In the genomic region with DNA sequence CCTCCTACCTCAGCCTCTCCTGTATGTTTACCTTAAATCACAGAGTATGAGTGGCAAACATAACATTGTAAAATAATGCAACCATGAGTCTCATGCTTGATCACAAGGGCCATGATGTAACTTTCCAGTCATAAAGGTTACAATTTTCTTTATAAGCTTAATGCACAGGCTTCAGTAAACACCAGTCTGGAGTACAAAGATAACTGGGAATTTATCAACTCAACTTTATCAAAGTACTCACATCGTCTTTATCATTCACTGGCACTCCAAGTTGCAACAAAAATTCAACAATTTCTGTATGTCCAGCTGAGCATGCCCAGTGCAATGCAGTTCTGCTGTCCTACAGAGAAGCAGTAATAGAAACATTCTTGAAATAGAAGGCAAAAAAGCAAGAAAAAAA, we compare ENCODE assay signal across 1 cellular context.
TF ChIP-seq lines count a peak whose summit lies in the region.

No MANE protein-coding gene starts in this region.

TF ChIP-seq in K562, 482 proteins besides CTCF, POLR2A, EP300 and RAD21 (continues in another document):
- peak; percentile 72; the same call in 1 of the 2 replicates for TF ChIP-seq CC2D1A (IDR thresholded peaks at IDR 0.05)
- TF ChIP-seq MIER1 (IDR thresholded peaks at IDR 0.05; ENCODE audit: low read depth): no peak
- TF ChIP-seq ZBTB2 (IDR thresholded peaks at IDR 0.05): 0 out of 2 replicates have a peak, but pooled peaks have one; percentile 21
- peak; percentile 56 for TF ChIP-seq NFIC (IDR thresholded peaks at IDR 0.05)
- peak; percentile 86 for TF ChIP-seq FOXM1 (IDR thresholded peaks at IDR 0.05; ENCODE audit: low read depth)
- no peak for TF ChIP-seq FOXM1 (CRISPR knock-in tag; IDR thresholded peaks at IDR 0.05; ENCODE audit: low read depth)
- peak; percentile 61 for TF ChIP-seq MYC (IDR thresholded peaks at IDR 0.05; ENCODE audit: low read depth, low read length)
- TF ChIP-seq MYC (CRISPR knock-in tag; IDR thresholded peaks at IDR 0.05; ENCODE audit: borderline replicate concordance, low read depth): no peak
- no peak for TF ChIP-seq ELK3 (CRISPR knock-in tag; IDR thresholded peaks at IDR 0.05)
- TF ChIP-seq, protein P1, sequence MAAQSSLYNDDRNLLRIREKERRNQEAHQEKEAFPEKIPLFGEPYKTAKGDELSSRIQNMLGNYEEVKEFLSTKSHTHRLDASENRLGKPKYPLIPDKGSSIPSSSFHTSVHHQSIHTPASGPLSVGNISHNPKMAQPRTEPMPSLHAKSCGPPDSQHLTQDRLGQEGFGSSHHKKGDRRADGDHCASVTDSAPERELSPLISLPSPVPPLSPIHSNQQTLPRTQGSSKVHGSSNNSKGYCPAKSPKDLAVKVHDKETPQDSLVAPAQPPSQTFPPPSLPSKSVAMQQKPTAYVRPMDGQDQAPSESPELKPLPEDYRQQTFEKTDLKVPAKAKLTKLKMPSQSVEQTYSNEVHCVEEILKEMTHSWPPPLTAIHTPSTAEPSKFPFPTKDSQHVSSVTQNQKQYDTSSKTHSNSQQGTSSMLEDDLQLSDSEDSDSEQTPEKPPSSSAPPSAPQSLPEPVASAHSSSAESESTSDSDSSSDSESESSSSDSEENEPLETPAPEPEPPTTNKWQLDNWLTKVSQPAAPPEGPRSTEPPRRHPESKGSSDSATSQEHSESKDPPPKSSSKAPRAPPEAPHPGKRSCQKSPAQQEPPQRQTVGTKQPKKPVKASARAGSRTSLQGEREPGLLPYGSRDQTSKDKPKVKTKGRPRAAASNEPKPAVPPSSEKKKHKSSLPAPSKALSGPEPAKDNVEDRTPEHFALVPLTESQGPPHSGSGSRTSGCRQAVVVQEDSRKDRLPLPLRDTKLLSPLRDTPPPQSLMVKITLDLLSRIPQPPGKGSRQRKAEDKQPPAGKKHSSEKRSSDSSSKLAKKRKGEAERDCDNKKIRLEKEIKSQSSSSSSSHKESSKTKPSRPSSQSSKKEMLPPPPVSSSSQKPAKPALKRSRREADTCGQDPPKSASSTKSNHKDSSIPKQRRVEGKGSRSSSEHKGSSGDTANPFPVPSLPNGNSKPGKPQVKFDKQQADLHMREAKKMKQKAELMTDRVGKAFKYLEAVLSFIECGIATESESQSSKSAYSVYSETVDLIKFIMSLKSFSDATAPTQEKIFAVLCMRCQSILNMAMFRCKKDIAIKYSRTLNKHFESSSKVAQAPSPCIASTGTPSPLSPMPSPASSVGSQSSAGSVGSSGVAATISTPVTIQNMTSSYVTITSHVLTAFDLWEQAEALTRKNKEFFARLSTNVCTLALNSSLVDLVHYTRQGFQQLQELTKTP (IDR thresholded peaks at IDR 0.05; ENCODE audit: low read depth in 1 of 2, partially characterized antibody in 2 of 2): peak in 1 of 2 experiments; percentile 61
- TF ChIP-seq KAT2B (IDR thresholded peaks at IDR 0.05; ENCODE audit: low read depth, low read length): no peak
- peak; percentile 87 for TF ChIP-seq MTA2 (IDR thresholded peaks at IDR 0.05; ENCODE audit: low read depth)
- TF ChIP-seq, protein P2, sequence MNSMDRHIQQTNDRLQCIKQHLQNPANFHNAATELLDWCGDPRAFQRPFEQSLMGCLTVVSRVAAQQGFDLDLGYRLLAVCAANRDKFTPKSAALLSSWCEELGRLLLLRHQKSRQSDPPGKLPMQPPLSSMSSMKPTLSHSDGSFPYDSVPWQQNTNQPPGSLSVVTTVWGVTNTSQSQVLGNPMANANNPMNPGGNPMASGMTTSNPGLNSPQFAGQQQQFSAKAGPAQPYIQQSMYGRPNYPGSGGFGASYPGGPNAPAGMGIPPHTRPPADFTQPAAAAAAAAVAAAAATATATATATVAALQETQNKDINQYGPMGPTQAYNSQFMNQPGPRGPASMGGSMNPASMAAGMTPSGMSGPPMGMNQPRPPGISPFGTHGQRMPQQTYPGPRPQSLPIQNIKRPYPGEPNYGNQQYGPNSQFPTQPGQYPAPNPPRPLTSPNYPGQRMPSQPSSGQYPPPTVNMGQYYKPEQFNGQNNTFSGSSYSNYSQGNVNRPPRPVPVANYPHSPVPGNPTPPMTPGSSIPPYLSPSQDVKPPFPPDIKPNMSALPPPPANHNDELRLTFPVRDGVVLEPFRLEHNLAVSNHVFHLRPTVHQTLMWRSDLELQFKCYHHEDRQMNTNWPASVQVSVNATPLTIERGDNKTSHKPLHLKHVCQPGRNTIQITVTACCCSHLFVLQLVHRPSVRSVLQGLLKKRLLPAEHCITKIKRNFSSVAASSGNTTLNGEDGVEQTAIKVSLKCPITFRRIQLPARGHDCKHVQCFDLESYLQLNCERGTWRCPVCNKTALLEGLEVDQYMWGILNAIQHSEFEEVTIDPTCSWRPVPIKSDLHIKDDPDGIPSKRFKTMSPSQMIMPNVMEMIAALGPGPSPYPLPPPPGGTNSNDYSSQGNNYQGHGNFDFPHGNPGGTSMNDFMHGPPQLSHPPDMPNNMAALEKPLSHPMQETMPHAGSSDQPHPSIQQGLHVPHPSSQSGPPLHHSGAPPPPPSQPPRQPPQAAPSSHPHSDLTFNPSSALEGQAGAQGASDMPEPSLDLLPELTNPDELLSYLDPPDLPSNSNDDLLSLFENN (IDR thresholded peaks at IDR 0.05; ENCODE audit: low read depth in 2 of 2, low read length in 2 of 2): 0 out of 4 replicates have a peak, but pooled peaks of 1 of the 2 experiments have one; percentile 46
- peak; percentile 37; the same call in 1 of the 2 replicates for TF ChIP-seq SMAD4 (CRISPR knock-in tag; conservative IDR thresholded peaks at IDR 0.05)
- 0 out of 2 replicates have a peak, but pooled peaks have one; percentile 7 for TF ChIP-seq CXXC5 (CRISPR knock-in tag; IDR thresholded peaks at IDR 0.05)
- peak; percentile 55; the same call in 1 of the 2 replicates for TF ChIP-seq TOE1 (IDR thresholded peaks at IDR 0.05; ENCODE audit: borderline replicate concordance)
- no peak for TF ChIP-seq TOE1 (CRISPR knock-in tag; IDR thresholded peaks at IDR 0.05; ENCODE audit: borderline replicate concordance, low read depth)
- TF ChIP-seq E2F3 (CRISPR knock-in tag; IDR thresholded peaks at IDR 0.05): no peak
- TF ChIP-seq POLR3A (IDR thresholded peaks at IDR 0.05; ENCODE audit: borderline replicate concordance, extremely low read depth, insufficient read depth, insufficient read length): no peak
- TF ChIP-seq TRIM24 (IDR thresholded peaks at IDR 0.05): peak; percentile 77 to 86
- TF ChIP-seq CBFA2T2 (conservative IDR thresholded peaks at IDR 0.05): peak; percentile 83
- TF ChIP-seq SOX6 (IDR thresholded peaks at IDR 0.05): peak; percentile 91
- TF ChIP-seq ZNF77 (CRISPR knock-in tag; IDR thresholded peaks at IDR 0.05): no peak
- TF ChIP-seq NCOA1 (IDR thresholded peaks at IDR 0.05; ENCODE audit: low read depth): 0 out of 2 replicates have a peak, but pooled peaks have one; percentile 31
- TF ChIP-seq HDAC2 (IDR thresholded peaks at IDR 0.05): peak; percentile 65; the same call in 1 of the 2 replicates
- TF ChIP-seq DMBX1 (CRISPR knock-in tag; IDR thresholded peaks at IDR 0.05; ENCODE audit: borderline replicate concordance): peak; percentile 60; the same call in 1 of the 2 replicates
- TF ChIP-seq LEF1 (IDR thresholded peaks at IDR 0.05): peak; percentile 61; the same call in 1 of the 2 replicates
- peak; percentile 81 for TF ChIP-seq HDAC3 (IDR thresholded peaks at IDR 0.05; ENCODE audit: borderline replicate concordance, partially characterized antibody)
- TF ChIP-seq NRF1 (conservative IDR thresholded peaks at IDR 0.05 in 1 of 2, IDR thresholded peaks at IDR 0.05 in 1 of 2): peak; percentile 92 to 93
- TF ChIP-seq ARID1B (IDR thresholded peaks at IDR 0.05): peak; percentile 96
- no peak for TF ChIP-seq FIP1L1 (IDR thresholded peaks at IDR 0.05; ENCODE audit: low read depth, low read length, poor library complexity, severe bottlenecking)
- TF ChIP-seq ZNF354B (CRISPR knock-in tag; IDR thresholded peaks at IDR 0.05): peak; percentile 95
- no peak for TF ChIP-seq DACH1 (IDR thresholded peaks at IDR 0.05; ENCODE audit: partially characterized antibody)
- 0 out of 4 replicates have a peak, but pooled peaks of 1 of the 2 experiments have one; percentile 33 for TF ChIP-seq HDAC1 (IDR thresholded peaks at IDR 0.05)
- TF ChIP-seq ARNT (IDR thresholded peaks at IDR 0.05): peak in 1 of 2 experiments; percentile 53; a peak in 1 of 4 replicates
- peak in 1 of 2 experiments; percentile 89; a peak in 2 of 4 replicates for TF ChIP-seq FOXA3 (CRISPR knock-in tag; conservative IDR thresholded peaks at IDR 0.05 in 1 of 2, IDR thresholded peaks at IDR 0.05 in 1 of 2)
- TF ChIP-seq MITF (IDR thresholded peaks at IDR 0.05): 0 out of 2 replicates have a peak, but pooled peaks have one; percentile 27
- peak in 1 of 2 experiments; percentile 19; a peak in 1 of 4 replicates for TF ChIP-seq KDM1A (IDR thresholded peaks at IDR 0.05)
- peak; percentile 86 for TF ChIP-seq ATF3 (IDR thresholded peaks at IDR 0.05)
- no peak for TF ChIP-seq ATF3 (CRISPR knock-in tag; conservative IDR thresholded peaks at IDR 0.05)
- TF ChIP-seq EP400 (IDR thresholded peaks at IDR 0.05): peak; percentile 67
- peak; percentile 60 for TF ChIP-seq MEIS2 (IDR thresholded peaks at IDR 0.05; ENCODE audit: partially characterized antibody)
- peak; percentile 63 to 70; a peak in 3 of 4 replicates for TF ChIP-seq FOXK2 (conservative IDR thresholded peaks at IDR 0.05 in 1 of 2, IDR thresholded peaks at IDR 0.05 in 1 of 2; ENCODE audit: low read depth in 2 of 2)
- TF ChIP-seq, protein P3, sequence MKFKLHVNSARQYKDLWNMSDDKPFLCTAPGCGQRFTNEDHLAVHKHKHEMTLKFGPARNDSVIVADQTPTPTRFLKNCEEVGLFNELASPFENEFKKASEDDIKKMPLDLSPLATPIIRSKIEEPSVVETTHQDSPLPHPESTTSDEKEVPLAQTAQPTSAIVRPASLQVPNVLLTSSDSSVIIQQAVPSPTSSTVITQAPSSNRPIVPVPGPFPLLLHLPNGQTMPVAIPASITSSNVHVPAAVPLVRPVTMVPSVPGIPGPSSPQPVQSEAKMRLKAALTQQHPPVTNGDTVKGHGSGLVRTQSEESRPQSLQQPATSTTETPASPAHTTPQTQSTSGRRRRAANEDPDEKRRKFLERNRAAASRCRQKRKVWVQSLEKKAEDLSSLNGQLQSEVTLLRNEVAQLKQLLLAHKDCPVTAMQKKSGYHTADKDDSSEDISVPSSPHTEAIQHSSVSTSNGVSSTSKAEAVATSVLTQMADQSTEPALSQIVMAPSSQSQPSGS (CRISPR knock-in tag; IDR thresholded peaks at IDR 0.05): no peak
- TF ChIP-seq MTA3 (IDR thresholded peaks at IDR 0.05; ENCODE audit: borderline replicate concordance): 0 out of 2 replicates have a peak, but pooled peaks have one; percentile 17
- peak; percentile 77 for TF ChIP-seq ATF7 (IDR thresholded peaks at IDR 0.05)
- TF ChIP-seq ZNF766 (CRISPR knock-in tag; conservative IDR thresholded peaks at IDR 0.05): 0 out of 2 replicates have a peak, but pooled peaks have one; percentile 25
- TF ChIP-seq POLR2H (tag; IDR thresholded peaks at IDR 0.05; ENCODE audit: low read depth): 0 out of 2 replicates have a peak, but pooled peaks have one; percentile 20
- no peak for TF ChIP-seq PURB (CRISPR knock-in tag; IDR thresholded peaks at IDR 0.05; ENCODE audit: low read depth)
- TF ChIP-seq PML (IDR thresholded peaks at IDR 0.05; ENCODE audit: low read length): peak; percentile 71
- peak; percentile 92 for TF ChIP-seq TEAD4 (IDR thresholded peaks at IDR 0.05; ENCODE audit: low read length)
- TF ChIP-seq TEAD4 (CRISPR knock-in tag; IDR thresholded peaks at IDR 0.05; ENCODE audit: borderline replicate concordance): no peak
- TF ChIP-seq, protein P4, sequence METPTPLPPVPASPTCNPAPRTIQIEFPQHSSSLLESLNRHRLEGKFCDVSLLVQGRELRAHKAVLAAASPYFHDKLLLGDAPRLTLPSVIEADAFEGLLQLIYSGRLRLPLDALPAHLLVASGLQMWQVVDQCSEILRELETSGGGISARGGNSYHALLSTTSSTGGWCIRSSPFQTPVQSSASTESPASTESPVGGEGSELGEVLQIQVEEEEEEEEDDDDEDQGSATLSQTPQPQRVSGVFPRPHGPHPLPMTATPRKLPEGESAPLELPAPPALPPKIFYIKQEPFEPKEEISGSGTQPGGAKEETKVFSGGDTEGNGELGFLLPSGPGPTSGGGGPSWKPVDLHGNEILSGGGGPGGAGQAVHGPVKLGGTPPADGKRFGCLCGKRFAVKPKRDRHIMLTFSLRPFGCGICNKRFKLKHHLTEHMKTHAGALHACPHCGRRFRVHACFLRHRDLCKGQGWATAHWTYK (CRISPR knock-in tag; IDR thresholded peaks at IDR 0.05): 0 out of 2 replicates have a peak, but pooled peaks have one; percentile 16
- peak; percentile 90 for TF ChIP-seq CBFA2T3 (IDR thresholded peaks at IDR 0.05)
- 0 out of 4 replicates have a peak, but pooled peaks of 1 of the 2 experiments have one; percentile 47 for TF ChIP-seq TEAD1 (CRISPR knock-in tag; IDR thresholded peaks at IDR 0.05)
